Comparison of ENCODE assay signal across 23 cellular contexts in genomic region chr4:95979961-95980876, GRCh38.
DNase-seq lines count a peak whose midpoint lies in the region; ATAC-seq and TF ChIP-seq lines count a peak whose summit lies in the region.
"Had no signal": no experiment of that assay in that cellular context is flagged by ENCODE, and none has a peak within 500 bp of the region (broad histone marks: within the 10 kb centered on the region; RNA-seq: fewer than 3 reads in every experiment).

No MANE protein-coding gene starts in this region.

- H3K27ac ChIP-seq in heart right ventricle: no peak overlapping the region
- H3K27ac ChIP-seq in upper lobe of left lung: no peak overlapping the region
- H3K27ac ChIP-seq: A549, GM23248, RWPE1 had no signal

- H3K27me3 Mint-ChIP-seq in chondrocyte (ENCODE audit: low read depth): no peaks in the 10 kb centered on the region
- H3K27me3 Mint-ChIP-seq in neural crest cell (ENCODE audit: low read depth): no peaks in the 10 kb centered on the region
- H3K27me3 Mint-ChIP-seq: B cell, IgD-negative memory B cell had no signal

- TF ChIP-seq CTCF in chondrocyte (IDR thresholded peaks at IDR 0.05) (no peak), heart right ventricle (IDR thresholded peaks at IDR 0.05) (no peak), neural crest cell (conservative IDR thresholded peaks at IDR 0.05) (no peak), upper lobe of left lung (IDR thresholded peaks at IDR 0.05) (no peak)

- H3K36me3 ChIP-seq in heart right ventricle (no peaks in the 10 kb centered on the region), upper lobe of left lung (no peaks in the 10 kb centered on the region)

- H3K4me3 Mint-ChIP-seq in chondrocyte (ENCODE audit: unreplicated experiment) (no peak overlapping the region), neural crest cell (no peak overlapping the region)
- H3K4me3 Mint-ChIP-seq: B cell, IgD-negative memory B cell had no signal

- ATAC-seq in heart right ventricle: peak in 7 of 8 donors; percentile 72 to 97 (median 91)
- ATAC-seq in upper lobe of left lung (ENCODE audit: low FRiP score in 2 of 2): peak; percentile 21 to 50
- ATAC-seq in HG02623 (IDR thresholded peaks at IDR 0.05; ENCODE audit: unreplicated experiment): no peak
- ATAC-seq: A549, HCT116, SK-N-SH treated with all-trans-retinoic acid at 6 μM for 48 hours had no signal

- DNase-seq in chondrocyte (ENCODE audit: low spot score): peak; percentile 71
- DNase-seq in heart right ventricle: peak; percentile 18 to 23
- DNase-seq in neural crest cell (ENCODE audit: low read depth, low spot score): no peak
- peak in 1 of 2 donors; percentile 54 for DNase-seq in upper lobe of left lung
- no peak for DNase-seq in NCI-H526 treated with DMSO at 0.1 percent for 48 hours (lab: John Stamatoyannopoulos, UW)
- DNase-seq in EL: no peak
- DNase-seq: COR-L47; DMS79; GM23248; NCI-H1105; NCI-H146; NCI-H2029; NCI-H2227 treated with DMSO at 0.1 percent for 48 hours; NCI-H510A treated with DMSO at 0.1 percent for 48 hours; NCI-H774; NK-92 treated with Interleukin-12 subunit alpha and Interleukin-12 subunit beta, amount 100 ng/mL, for 24 hours had no signal

- H3K9me3 Mint-ChIP-seq in chondrocyte (ENCODE audit: low read depth): peaks cover 6% of the 10 kb centered on the region
- H3K9me3 Mint-ChIP-seq in neural crest cell: peaks cover 4% of the 10 kb centered on the region

- H3K36me3 Mint-ChIP-seq in chondrocyte (ENCODE audit: low read depth): no peaks in the 10 kb centered on the region
- H3K36me3 Mint-ChIP-seq in neural crest cell (ENCODE audit: low read depth): no peaks in the 10 kb centered on the region
- H3K36me3 Mint-ChIP-seq: IgD-negative memory B cell had no signal

- H3K4me1 ChIP-seq in heart right ventricle (peaks cover 0 to 3% (median 0%) of the 10 kb centered on the region in 9 donors), upper lobe of left lung (no peaks in the 10 kb centered on the region)
- H3K4me1 ChIP-seq: A549 had no signal

- H3K9me3 ChIP-seq in heart right ventricle: peaks cover 0 to 16% (median 0%) of the 10 kb centered on the region in 11 donors
- peaks cover 0 to 5% (median 2%) of the 10 kb centered on the region in 4 donors for H3K9me3 ChIP-seq in upper lobe of left lung
- H3K9me3 ChIP-seq: A549 had no signal

- H3K27ac Mint-ChIP-seq in chondrocyte (ENCODE audit: unreplicated experiment): no peak overlapping the region
- peak overlapping the region; percentile 24 for H3K27ac Mint-ChIP-seq in neural crest cell (ENCODE audit: unreplicated experiment)
- H3K27ac Mint-ChIP-seq: B cell, IgD-negative memory B cell had no signal

- H3K4me1 Mint-ChIP-seq in chondrocyte (ENCODE audit: low read depth) (no peaks in the 10 kb centered on the region), neural crest cell (peaks cover 12% of the 10 kb centered on the region)
- H3K4me1 Mint-ChIP-seq: B cell had no signal

- 78 to 86% methylated on average over 13 of the region's 13 CpGs for WGBS in heart right ventricle, 2 donors
- 86 to 100% methylated on average over 2 to 8 of the region's 13 CpGs for WGBS in upper lobe of left lung, 2 donors

- H3K27me3 ChIP-seq in heart right ventricle (no peaks in the 10 kb centered on the region), upper lobe of left lung (no peaks in the 10 kb centered on the region)

- no peak for TF ChIP-seq EP300 in upper lobe of left lung (IDR thresholded peaks at IDR 0.05)

- H3K4me3 ChIP-seq in heart right ventricle: no peak overlapping the region
- H3K4me3 ChIP-seq in upper lobe of left lung: no peak overlapping the region
- H3K4me3 ChIP-seq: A549, GM23248 had no signal

- intact Hi-C loops in heart right ventricle (cut with DNase I): no loop called here

- TF ChIP-seq POLR2A in upper lobe of left lung (IDR thresholded peaks at IDR 0.05): no peak

Comparison
In these comparisons a context has a peak if more than half of its experiments do, and no peak if none do; other contexts are left out.
1. DNase-seq: peak in chondrocyte (single experiment) and heart right ventricle (2 of 2); none in neural crest cell (single experiment), NCI-H526 treated with DMSO at 0.1 percent for 48 hours (single experiment) and EL (single experiment).